Comparison of ENCODE assay signal across 8 cellular contexts in genomic region chr1:206202789-206203363, GRCh38. TPM values are rescaled to one million over a fixed set of nuclear protein-coding genes. Genes with fewer than 3 reads are reported as not detected.
DNase-seq lines count a peak whose midpoint lies in the region; ATAC-seq and TF ChIP-seq lines count a peak whose summit lies in the region.
"Not testable (repeated sequence)": the region's sequence is repeated elsewhere in the genome, so short reads cannot be mapped to it uniquely, and the experiment has no call there.

Gene FAM72A (minus strand): TSS chr1:206202839. CDS start chr1:206202025, 814 bp downstream.

- TF ChIP-seq EP300 in tibial nerve (IDR thresholded peaks at IDR 0.05): peak in 1 of 2 donors; percentile 19

- H3K27ac ChIP-seq in cardiac muscle cell: not testable (repeated sequence)
- peak within 1 kb of the TSS; percentile 78 to 95 (median 86) for H3K27ac ChIP-seq in tibial nerve

- not testable (repeated sequence) for H3K36me3 ChIP-seq in cardiac muscle cell, tibial nerve

- not testable (repeated sequence) for H3K4me1 ChIP-seq in cardiac muscle cell (ENCODE audit: low read depth); tibial nerve

- not testable (repeated sequence) for H3K27me3 ChIP-seq in cardiac muscle cell, tibial nerve

- H3K9me3 Mint-ChIP-seq in T-cell; activated naive CD8-positive, alpha-beta T cell treated with anti-CD3 and anti-CD28 coated beads, Interleukin-2, amount 10 ng/mL, durations not matched to agents 7 days and 5 days: not testable (repeated sequence)

- ATAC-seq in GM18499 (IDR thresholded peaks at IDR 0.05; ENCODE audit: insufficient read depth, unreplicated experiment) (peak; percentile 80), HG02970 (IDR thresholded peaks at IDR 0.05; ENCODE audit: low FRiP score, unreplicated experiment) (peak; percentile 84), T-cell (replicated peaks in 1 of 4) (peak; percentile 84 to 87 (median 85))
- ATAC-seq in activated naive CD8-positive, alpha-beta T cell treated with anti-CD3 and anti-CD28 coated beads, Interleukin-2, amount 10 ng/mL, durations not matched to agents 7 days and 5 days (ENCODE audit: low read depth): peak; percentile 92

- peak; percentile 99 for DNase-seq in NCI-H1694 (lab: John Stamatoyannopoulos, UW)
- DNase-seq in T-cell: peak; percentile 88 to 100 (median 97)
- peak; percentile 88 for DNase-seq in activated naive CD8-positive, alpha-beta T cell treated with anti-CD3 and anti-CD28 coated beads, Interleukin-2, amount 10 ng/mL, durations not matched to agents 7 days and 5 days
- peak; percentile 98 to 100 for DNase-seq in cardiac muscle cell (ENCODE audit: low read depth in 1 of 2, low spot score in 1 of 2)
- DNase-seq in posterior cingulate gyrus: peak; percentile 97 to 100 (median 99)
- peak; percentile 94 to 96 for DNase-seq in tibial nerve (ENCODE audit: low spot score in 2 of 2)

- not testable (repeated sequence) for TF ChIP-seq POLR2A in tibial nerve (IDR thresholded peaks at IDR 0.05)

- CTCF ChIA-PET in T-cell (lab: Charles Lee): not testable (repeated sequence)

- WGBS in tibial nerve, 2 donors: 0 to 2% methylated on average over 11 to 14 of the region's 36 CpGs

- H3K4me1 Mint-ChIP-seq in T-cell; activated naive CD8-positive, alpha-beta T cell treated with anti-CD3 and anti-CD28 coated beads, Interleukin-2, amount 10 ng/mL, durations not matched to agents 7 days and 5 days: not testable (repeated sequence)

- H3K36me3 Mint-ChIP-seq in T-cell; activated naive CD8-positive, alpha-beta T cell treated with anti-CD3 and anti-CD28 coated beads, Interleukin-2, amount 10 ng/mL, durations not matched to agents 7 days and 5 days: not testable (repeated sequence)

- intact Hi-C loops in posterior cingulate gyrus (cut with DNase I): not testable (repeated sequence)

- H3K4me3 ChIP-seq in cardiac muscle cell (peak within 1 kb of the TSS; percentile 54), tibial nerve (peak within 1 kb of the TSS in 3 of 4 donors; percentile 43 to 62 (median 55))

- not testable (repeated sequence) for H3K9me3 ChIP-seq in cardiac muscle cell (ENCODE audit: low read depth); tibial nerve

- POLR2A ChIA-PET in T-cell (lab: Charles Lee); activated naive CD8-positive, alpha-beta T cell treated with anti-CD3 and anti-CD28 coated beads, Interleukin-2, amount 10 ng/mL, durations not matched to agents 7 days and 5 days (lab: Charles Lee): not testable (repeated sequence)

- H3K4me3 Mint-ChIP-seq in T-cell: peak within 1 kb of the TSS; percentile 79 to 84 (median 82)
- peak within 1 kb of the TSS; percentile 87 for H3K4me3 Mint-ChIP-seq in activated naive CD8-positive, alpha-beta T cell treated with anti-CD3 and anti-CD28 coated beads, Interleukin-2, amount 10 ng/mL, durations not matched to agents 7 days and 5 days

- not testable (repeated sequence) for H3K27me3 Mint-ChIP-seq in T-cell; activated naive CD8-positive, alpha-beta T cell treated with anti-CD3 and anti-CD28 coated beads, Interleukin-2, amount 10 ng/mL, durations not matched to agents 7 days and 5 days

- TF ChIP-seq CTCF in cardiac muscle cell (IDR thresholded peaks at IDR 0.05; ENCODE audit: low read depth, low read length): not testable (repeated sequence)
- peak in 2 of 5 experiments; percentile 12 to 50 for TF ChIP-seq CTCF in tibial nerve (IDR thresholded peaks at IDR 0.05)

- peak within 1 kb of the TSS in 1 of 2 donors; percentile 34 for H3K27ac Mint-ChIP-seq in T-cell
- H3K27ac Mint-ChIP-seq in activated naive CD8-positive, alpha-beta T cell treated with anti-CD3 and anti-CD28 coated beads, Interleukin-2, amount 10 ng/mL, durations not matched to agents 7 days and 5 days: peak within 1 kb of the TSS; percentile 82

RNA-seq across cellular contexts. Expression of gene FAM72A, which starts in this region (rescaled TPM):
- total RNA-seq in T-cell (1 to 10 TPM in 3 of 5 donors, under 1 TPM in 2; 0.30 to 1.7 (median 1.5) TPM), cardiac muscle cell (2.8 and 9.6 TPM in 2 replicates), tibial nerve (1 to 10 TPM in 3 of 4 donors, not detected in 1; 1.3 to 3.9 (median 2.9) TPM)
- total RNA-seq in activated naive CD8-positive, alpha-beta T cell treated with anti-CD3 and anti-CD28 coated beads, Interleukin-2, amount 10 ng/mL, durations not matched to agents 7 days and 5 days: 10 to 100 TPM; 21.3 to 22.1 TPM
- polyA plus RNA-seq in cardiac muscle cell: 3.4 and 17.6 TPM in 2 replicates
